In genomic region chr11:84594602-84595001, GRCh38 we compare ENCODE assay signal across 20 cellular contexts.
DNase-seq lines count a peak whose midpoint lies in the region; ATAC-seq, FAIRE-seq and TF ChIP-seq lines count a peak whose summit lies in the region.
"Had no signal": no experiment of that assay in that cellular context is flagged by ENCODE, and none has a peak within 500 bp of the region (broad histone marks: within the 10 kb centered on the region; RNA-seq: fewer than 3 reads in every experiment).

No MANE protein-coding gene starts in this region.

- no peak overlapping the region for H3K4me2 ChIP-seq in osteoblast (ENCODE audit: insufficient read depth, low read length)
- H3K4me2 ChIP-seq in HepG2 (ENCODE audit: low read depth, low read length), result no peak overlapping the region
- H3K4me2 ChIP-seq: PC-9 had no signal

- no peak overlapping the region for H3K9ac ChIP-seq in HepG2 (ENCODE audit: insufficient read depth, low read depth, low read length)

- ATAC-seq in body of pancreas (peak; percentile 21), HG02642 (IDR thresholded peaks at IDR 0.05; ENCODE audit: poor library complexity, unreplicated experiment) (no peak), HepG2 (no peak), HG02884 (IDR thresholded peaks at IDR 0.05; ENCODE audit: unreplicated experiment) (no peak)
- ATAC-seq: HCT116, SK-N-SH treated with all-trans-retinoic acid at 6 μM for 48 hours had no signal

- TF ChIP-seq EP300 in HepG2 (IDR thresholded peaks at IDR 0.05; ENCODE audit: low read depth in 2 of 2, low read length in 2 of 2) (no peak), HepG2 (CRISPR knock-in tag; IDR thresholded peaks at IDR 0.05; ENCODE audit: borderline replicate concordance) (no peak)

- no peak overlapping the region for H3K4me3 ChIP-seq in body of pancreas
- H3K4me3 ChIP-seq in osteoblast (ENCODE audit: insufficient read depth, low read length), result no peak overlapping the region
- H3K4me3 ChIP-seq in HepG2 (replicated peaks in 1 of 3; ENCODE audit: insufficient read depth in 1 of 3, low read depth in 2 of 3, low read length in 3 of 3), result no peak overlapping the region
- H3K4me3 ChIP-seq: PC-9 had no signal

- H3K9me3 ChIP-seq in body of pancreas (no peaks in the 10 kb centered on the region), osteoblast (ENCODE audit: low read depth, low read length) (no peaks in the 10 kb centered on the region), HepG2 (ENCODE audit: low read length) (no peaks in the 10 kb centered on the region)

- no peak for TF ChIP-seq RAD21 in HepG2 (CRISPR knock-in tag; IDR thresholded peaks at IDR 0.05)

- DNase-seq in NCI-H2029 (lab: John Stamatoyannopoulos, UW) (peak; percentile 11), NCI-H2029 treated with DMSO at 0.1 percent for 48 hours (lab: John Stamatoyannopoulos, UW) (no peak), Caki2 (ENCODE audit: low read depth) (peak; percentile 1), body of pancreas (no peak), osteoblast (ENCODE audit: insufficient read length, low spot score, missing footprints) (peak; percentile 1), HepG2 (ENCODE audit: low spot score) (no peak)
- DNase-seq: GOT3, Karpas-422, NCI-H1436, NCI-H187 treated with DMSO at 0.1 percent for 48 hours, NCI-H2171, NCI-H446 treated with DMSO at 0.1 percent for 48 hours, NCI-H526 treated with DMSO at 0.1 percent for 48 hours, PC-9 had no signal

- H2AFZ ChIP-seq in osteoblast (ENCODE audit: low read length) (no peak overlapping the region), HepG2 (ENCODE audit: low read length) (no peak overlapping the region)
- H2AFZ ChIP-seq: PC-9 had no signal

- POLR2A ChIA-PET in HepG2 (lab: Yijun Ruan, JAX), result no interaction called here

- in situ Hi-C loops in Caki2 (cut with HindIII; ENCODE audit: low pct_unique_long_range_greater_than_20kb, low sequenced_read_pairs) (no loop called here), HepG2 (cut with HindIII; ENCODE audit: extremely low pct_ligation_motif_present, low pct_unique_long_range_greater_than_20kb) (no loop called here)

- H3K36me3 ChIP-seq in body of pancreas (replicated peaks in 1 of 2; ENCODE audit: insufficient read depth in 1 of 2, low read depth in 2 of 2), result no peaks in the 10 kb centered on the region
- H3K36me3 ChIP-seq in osteoblast (ENCODE audit: insufficient read depth, low read length), result no peaks in the 10 kb centered on the region
- no peaks in the 10 kb centered on the region for H3K36me3 ChIP-seq in HepG2 (replicated peaks in 1 of 2; ENCODE audit: control insufficient read depth in 1 of 2, insufficient read depth in 2 of 2, low read length in 2 of 2)

- TF ChIP-seq POLR2A in body of pancreas (IDR thresholded peaks at IDR 0.05) (no peak), HepG2 (IDR thresholded peaks at IDR 0.05; ENCODE audit: insufficient read depth in 1 of 2, low read depth in 2 of 2, low read length in 2 of 2) (no peak)

- no peaks in the 10 kb centered on the region for H3K79me2 ChIP-seq in osteoblast (ENCODE audit: insufficient read depth, low read length)
- no peaks in the 10 kb centered on the region for H3K79me2 ChIP-seq in HepG2 (ENCODE audit: insufficient read depth, low read length)

- intact Hi-C loops in body of pancreas (cut with DNase I), result no loop called here
- intact Hi-C loops in HepG2 (cut with micrococcal nuclease; ENCODE audit: unreplicated experiment), result no loop called here

- BruUV-seq in HepG2 (replicated peaks; lab: Mats Ljungman, UMichigan), result no TSS peak

- no peak for FAIRE-seq in HepG2 (lab: Jason Lieb, UNC)
- FAIRE-seq: A204.1, GM12892 had no signal

- H4K20me1 ChIP-seq in osteoblast (ENCODE audit: insufficient read depth, low read length) (no peaks in the 10 kb centered on the region), HepG2 (ENCODE audit: insufficient read depth, low read length) (no peaks in the 10 kb centered on the region)

- H3K27ac ChIP-seq in body of pancreas (no peak overlapping the region), osteoblast (ENCODE audit: low read depth, low read length) (no peak overlapping the region), HepG2 (ENCODE audit: extremely low read length, insufficient read depth, low read length) (no peak overlapping the region)
- H3K27ac ChIP-seq: PC-9 had no signal

- H3K27me3 ChIP-seq in body of pancreas (no peaks in the 10 kb centered on the region), osteoblast (ENCODE audit: insufficient read depth, low read length) (no peaks in the 10 kb centered on the region), HepG2 (ENCODE audit: control insufficient read depth in 1 of 2, insufficient read depth in 2 of 2, low read length in 2 of 2) (no peaks in the 10 kb centered on the region)

- TF ChIP-seq CTCF in body of pancreas (IDR thresholded peaks at IDR 0.05) (no peak), osteoblast (IDR thresholded peaks at IDR 0.05; ENCODE audit: extremely low read depth, low read depth, low read length) (no peak), HepG2 (CRISPR knock-in tag; IDR thresholded peaks at IDR 0.05) (no peak)

- CTCF ChIA-PET in HepG2 (lab: Yijun Ruan, JAX; ENCODE audit: low intra/inter-chr PET ratio, low total read pairs), result no interaction called here

- H3K4me1 ChIP-seq in body of pancreas, result no peaks in the 10 kb centered on the region
- H3K4me1 ChIP-seq in osteoblast (ENCODE audit: insufficient read depth, low read length), result no peaks in the 10 kb centered on the region
- H3K4me1 ChIP-seq in HepG2 (ENCODE audit: insufficient read depth, low read length), result no peaks in the 10 kb centered on the region

TF ChIP-seq in HepG2, 621 proteins besides CTCF, POLR2A, EP300 and RAD21:
- TF ChIP-seq PCBP2 (optimal IDR thresholded peaks at IDR 0.05; ENCODE audit: low read depth, low read length, poor library complexity, severe bottlenecking) (no peak), ZNF235 (CRISPR knock-in tag; IDR thresholded peaks at IDR 0.05; ENCODE audit: borderline replicate concordance) (no peak)
- TF ChIP-seq, protein P1, sequence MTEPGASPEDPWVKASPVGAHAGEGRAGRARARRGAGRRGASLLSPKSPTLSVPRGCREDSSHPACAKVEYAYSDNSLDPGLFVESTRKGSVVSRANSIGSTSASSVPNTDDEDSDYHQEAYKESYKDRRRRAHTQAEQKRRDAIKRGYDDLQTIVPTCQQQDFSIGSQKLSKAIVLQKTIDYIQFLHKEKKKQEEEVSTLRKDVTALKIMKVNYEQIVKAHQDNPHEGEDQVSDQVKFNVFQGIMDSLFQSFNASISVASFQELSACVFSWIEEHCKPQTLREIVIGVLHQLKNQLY (CRISPR knock-in tag; IDR thresholded peaks at IDR 0.05), result no peak

Comparison
In these comparisons a context has a peak if more than half of its experiments do, and no peak if none do; other contexts are left out.
1. DNase-seq: peak in NCI-H2029 (single experiment), Caki2 (single experiment) and osteoblast (single experiment); none in NCI-H2029 treated with DMSO at 0.1 percent for 48 hours (single experiment), body of pancreas (0 of 4) and HepG2 (single experiment).